Comparison of ENCODE assay signal across 22 cellular contexts in genomic region chr6:131638013-131638412, GRCh38. TPM values are rescaled to one million over a fixed set of nuclear protein-coding genes. Genes with fewer than 3 reads are reported as not detected.
DNase-seq lines count a peak whose midpoint lies in the region; ATAC-seq and TF ChIP-seq lines count a peak whose summit lies in the region.
"Had no signal": no experiment of that assay in that cellular context is flagged by ENCODE, and none has a peak within 500 bp of the region (broad histone marks: within the 10 kb centered on the region; RNA-seq: fewer than 3 reads in every experiment).

No MANE protein-coding gene starts in this region.

- no peak overlapping the region for H3K4me3 Mint-ChIP-seq in stimulated activated naive CD8-positive, alpha-beta T cell treated with anti-CD3 and anti-CD28 coated beads, Interleukin-15, Interleukin-2, amounts not matched to agents 100 ng/mL and 50 ng/mL, for 24 hours
- H3K4me3 Mint-ChIP-seq in stimulated activated naive CD8-positive, alpha-beta T cell treated with anti-CD3 and anti-CD28 coated beads, Interleukin-15, amount 100 ng/mL, for 72 hours = no peak overlapping the region
- peak overlapping the region; percentile 68 for H3K4me3 Mint-ChIP-seq in activated T-helper 1 cell treated with anti-CD3 and anti-CD28 coated beads, Interleukin-12 subunit alpha, Interleukin-12 subunit beta, Interleukin-2, Interleukin-4 antibody, amounts not matched to agents 30 ng/mL and 10 ng/mL and 1 ng/mL, durations not matched to agents 14 hours and 24 hours and 36 hours
- H3K4me3 Mint-ChIP-seq in type B pancreatic cell = peak overlapping the region; percentile 57
- H3K4me3 Mint-ChIP-seq: CD4-positive, alpha-beta memory T cell; H9 had no signal

- no peaks in the 10 kb centered on the region for H3K4me1 Mint-ChIP-seq in stimulated activated naive CD8-positive, alpha-beta T cell treated with anti-CD3 and anti-CD28 coated beads, Interleukin-15, Interleukin-2, amounts not matched to agents 100 ng/mL and 50 ng/mL, for 24 hours (ENCODE audit: low read depth)
- no peaks in the 10 kb centered on the region for H3K4me1 Mint-ChIP-seq in stimulated activated naive CD8-positive, alpha-beta T cell treated with anti-CD3 and anti-CD28 coated beads, Interleukin-15, amount 100 ng/mL, for 72 hours
- peaks cover 20% of the 10 kb centered on the region for H3K4me1 Mint-ChIP-seq in activated T-helper 1 cell treated with anti-CD3 and anti-CD28 coated beads, Interleukin-12 subunit alpha, Interleukin-12 subunit beta, Interleukin-2, Interleukin-4 antibody, amounts not matched to agents 30 ng/mL and 10 ng/mL and 1 ng/mL, durations not matched to agents 14 hours and 24 hours and 36 hours (ENCODE audit: low read depth)
- peaks cover 4% of the 10 kb centered on the region for H3K4me1 Mint-ChIP-seq in type B pancreatic cell (ENCODE audit: unreplicated experiment)
- H3K4me1 Mint-ChIP-seq: CD4-positive, alpha-beta memory T cell; H9 had no signal

- no peak for ATAC-seq in stimulated activated naive CD8-positive, alpha-beta T cell treated with anti-CD3 and anti-CD28 coated beads, Interleukin-15, amount 100 ng/mL, for 72 hours
- ATAC-seq in left colon (peak; percentile 67), GM18520 (IDR thresholded peaks at IDR 0.05; ENCODE audit: unreplicated experiment) (no peak)
- ATAC-seq: A549, GM12878 had no signal

- no peaks in the 10 kb centered on the region for H3K9me3 Mint-ChIP-seq in stimulated activated naive CD8-positive, alpha-beta T cell treated with anti-CD3 and anti-CD28 coated beads, Interleukin-15, Interleukin-2, amounts not matched to agents 100 ng/mL and 50 ng/mL, for 24 hours
- H3K9me3 Mint-ChIP-seq in stimulated activated naive CD8-positive, alpha-beta T cell treated with anti-CD3 and anti-CD28 coated beads, Interleukin-15, amount 100 ng/mL, for 72 hours = no peaks in the 10 kb centered on the region
- H3K9me3 Mint-ChIP-seq in activated T-helper 1 cell treated with anti-CD3 and anti-CD28 coated beads, Interleukin-12 subunit alpha, Interleukin-12 subunit beta, Interleukin-2, Interleukin-4 antibody, amounts not matched to agents 30 ng/mL and 10 ng/mL and 1 ng/mL, durations not matched to agents 14 hours and 24 hours and 36 hours = no peaks in the 10 kb centered on the region
- no peaks in the 10 kb centered on the region for H3K9me3 Mint-ChIP-seq in type B pancreatic cell
- H3K9me3 Mint-ChIP-seq: H9 had no signal

- intact Hi-C loops in activated T-helper 1 cell treated with anti-CD3 and anti-CD28 coated beads, Interleukin-12 subunit alpha, Interleukin-12 subunit beta, Interleukin-2, Interleukin-4 antibody, amounts not matched to agents 30 ng/mL and 10 ng/mL and 1 ng/mL, durations not matched to agents 14 hours and 24 hours and 36 hours (cut with micrococcal nuclease) = loop anchor here (10.0 kb wide), 1 partner anchor 167 kb away; the partner anchor contains the start of gene ENPP1
- intact Hi-C loops in left colon (cut with DNase I, micrococcal nuclease) = no loop called here

- no peaks in the 10 kb centered on the region for H3K36me3 Mint-ChIP-seq in stimulated activated naive CD8-positive, alpha-beta T cell treated with anti-CD3 and anti-CD28 coated beads, Interleukin-15, Interleukin-2, amounts not matched to agents 100 ng/mL and 50 ng/mL, for 24 hours (ENCODE audit: low read depth)
- peaks cover 5% of the 10 kb centered on the region for H3K36me3 Mint-ChIP-seq in activated T-helper 1 cell treated with anti-CD3 and anti-CD28 coated beads, Interleukin-12 subunit alpha, Interleukin-12 subunit beta, Interleukin-2, Interleukin-4 antibody, amounts not matched to agents 30 ng/mL and 10 ng/mL and 1 ng/mL, durations not matched to agents 14 hours and 24 hours and 36 hours (ENCODE audit: low read depth)
- no peaks in the 10 kb centered on the region for H3K36me3 Mint-ChIP-seq in type B pancreatic cell
- H3K36me3 Mint-ChIP-seq: CD4-positive, alpha-beta memory T cell had no signal

- peak overlapping the region; percentile 6 for H3K27ac Mint-ChIP-seq in stimulated activated naive CD8-positive, alpha-beta T cell treated with anti-CD3 and anti-CD28 coated beads, Interleukin-15, Interleukin-2, amounts not matched to agents 100 ng/mL and 50 ng/mL, for 24 hours
- no peak overlapping the region for H3K27ac Mint-ChIP-seq in stimulated activated naive CD8-positive, alpha-beta T cell treated with anti-CD3 and anti-CD28 coated beads, Interleukin-15, amount 100 ng/mL, for 72 hours
- no peak overlapping the region for H3K27ac Mint-ChIP-seq in activated T-helper 1 cell treated with anti-CD3 and anti-CD28 coated beads, Interleukin-12 subunit alpha, Interleukin-12 subunit beta, Interleukin-2, Interleukin-4 antibody, amounts not matched to agents 30 ng/mL and 10 ng/mL and 1 ng/mL, durations not matched to agents 14 hours and 24 hours and 36 hours
- H3K27ac Mint-ChIP-seq in type B pancreatic cell = no peak overlapping the region
- H3K27ac Mint-ChIP-seq: CD4-positive, alpha-beta memory T cell; H9 had no signal

- H3K27me3 Mint-ChIP-seq in stimulated activated naive CD8-positive, alpha-beta T cell treated with anti-CD3 and anti-CD28 coated beads, Interleukin-15, Interleukin-2, amounts not matched to agents 100 ng/mL and 50 ng/mL, for 24 hours = no peaks in the 10 kb centered on the region
- H3K27me3 Mint-ChIP-seq in stimulated activated naive CD8-positive, alpha-beta T cell treated with anti-CD3 and anti-CD28 coated beads, Interleukin-15, amount 100 ng/mL, for 72 hours = no peaks in the 10 kb centered on the region
- H3K27me3 Mint-ChIP-seq in activated T-helper 1 cell treated with anti-CD3 and anti-CD28 coated beads, Interleukin-12 subunit alpha, Interleukin-12 subunit beta, Interleukin-2, Interleukin-4 antibody, amounts not matched to agents 30 ng/mL and 10 ng/mL and 1 ng/mL, durations not matched to agents 14 hours and 24 hours and 36 hours (ENCODE audit: insufficient read depth) = peaks cover 6% of the 10 kb centered on the region
- no peaks in the 10 kb centered on the region for H3K27me3 Mint-ChIP-seq in type B pancreatic cell

- no peak for TF ChIP-seq CTCF in type B pancreatic cell (conservative IDR thresholded peaks at IDR 0.05)

- no peak for DNase-seq in stimulated activated naive CD8-positive, alpha-beta T cell treated with anti-CD3 and anti-CD28 coated beads, Interleukin-15, amount 100 ng/mL, for 72 hours
- DNase-seq in activated T-helper 1 cell treated with anti-CD3 and anti-CD28 coated beads, Interleukin-12 subunit alpha, Interleukin-12 subunit beta, Interleukin-2, Interleukin-4 antibody, amounts not matched to agents 30 ng/mL and 10 ng/mL and 1 ng/mL, durations not matched to agents 14 hours and 24 hours and 36 hours (ENCODE audit: low spot score) = no peak
- DNase-seq in left colon = no peak
- DNase-seq in type B pancreatic cell (ENCODE audit: extremely low spot score, unreplicated experiment) = no peak
- DNase-seq in NCI-H1092 treated with DMSO at 0.1 percent for 48 hours (lab: John Stamatoyannopoulos, UW) = no peak
- no peak for DNase-seq in hippocampal formation (lab: John Stamatoyannopoulos, UW)
- DNase-seq: Calu3; CD4-positive, alpha-beta memory T cell; EL; H9; NCI-H1417 treated with DMSO at 0.1 percent for 48 hours; NCI-H187 treated with DMSO at 0.1 percent for 48 hours; NCI-H2227 treated with DMSO at 0.1 percent for 48 hours; NCI-H510A treated with DMSO at 0.1 percent for 48 hours; NCI-H774; RPMI8226; SHP77 treated with DMSO at 0.1 percent for 48 hours had no signal

RNA-seq across cellular contexts. Expression of gene ENPP3, which starts 0.9 kb away (rescaled TPM):
- 5.7 and 6.6 TPM in 2 replicates for total RNA-seq in activated T-helper 1 cell treated with anti-CD3 and anti-CD28 coated beads, Interleukin-12 subunit alpha, Interleukin-12 subunit beta, Interleukin-2, Interleukin-4 antibody, amounts not matched to agents 30 ng/mL and 10 ng/mL and 1 ng/mL, durations not matched to agents 14 hours and 24 hours and 36 hours
- total RNA-seq in left colon (10 to 100 TPM; 16.6 to 21.2 TPM), type B pancreatic cell (ENCODE audit: low replicate concordance) (0.07 and 0.82 TPM in 2 replicates)
- total RNA-seq: Calu3, GM12878, HT-29 had no signal

RNA-seq across cellular contexts. Expression of gene MED23, which starts 10.0 kb away (rescaled TPM):
- total RNA-seq in activated T-helper 1 cell treated with anti-CD3 and anti-CD28 coated beads, Interleukin-12 subunit alpha, Interleukin-12 subunit beta, Interleukin-2, Interleukin-4 antibody, amounts not matched to agents 30 ng/mL and 10 ng/mL and 1 ng/mL, durations not matched to agents 14 hours and 24 hours and 36 hours = 34.0 and 36.3 TPM in 2 replicates
- 10 to 100 TPM; 26.5 to 29.5 TPM for total RNA-seq in left colon
- 29.2 and 37.6 TPM in 2 replicates for total RNA-seq in type B pancreatic cell (ENCODE audit: low replicate concordance)

Comparison
In these comparisons a context has a peak if more than half of its experiments do, and no peak if none do; other contexts are left out.
1. H3K4me3 Mint-ChIP-seq: peak in activated T-helper 1 cell treated with anti-CD3 and anti-CD28 coated beads, Interleukin-12 subunit alpha, Interleukin-12 subunit beta, Interleukin-2, Interleukin-4 antibody, amounts not matched to agents 30 ng/mL and 10 ng/mL and 1 ng/mL, durations not matched to agents 14 hours and 24 hours and 36 hours (single experiment) and type B pancreatic cell (single experiment); none in stimulated activated naive CD8-positive, alpha-beta T cell treated with anti-CD3 and anti-CD28 coated beads, Interleukin-15, Interleukin-2, amounts not matched to agents 100 ng/mL and 50 ng/mL, for 24 hours (single experiment) and stimulated activated naive CD8-positive, alpha-beta T cell treated with anti-CD3 and anti-CD28 coated beads, Interleukin-15, amount 100 ng/mL, for 72 hours (0 of 2).